ENCODE assay signal across 8 cellular contexts in the genomic region with DNA sequence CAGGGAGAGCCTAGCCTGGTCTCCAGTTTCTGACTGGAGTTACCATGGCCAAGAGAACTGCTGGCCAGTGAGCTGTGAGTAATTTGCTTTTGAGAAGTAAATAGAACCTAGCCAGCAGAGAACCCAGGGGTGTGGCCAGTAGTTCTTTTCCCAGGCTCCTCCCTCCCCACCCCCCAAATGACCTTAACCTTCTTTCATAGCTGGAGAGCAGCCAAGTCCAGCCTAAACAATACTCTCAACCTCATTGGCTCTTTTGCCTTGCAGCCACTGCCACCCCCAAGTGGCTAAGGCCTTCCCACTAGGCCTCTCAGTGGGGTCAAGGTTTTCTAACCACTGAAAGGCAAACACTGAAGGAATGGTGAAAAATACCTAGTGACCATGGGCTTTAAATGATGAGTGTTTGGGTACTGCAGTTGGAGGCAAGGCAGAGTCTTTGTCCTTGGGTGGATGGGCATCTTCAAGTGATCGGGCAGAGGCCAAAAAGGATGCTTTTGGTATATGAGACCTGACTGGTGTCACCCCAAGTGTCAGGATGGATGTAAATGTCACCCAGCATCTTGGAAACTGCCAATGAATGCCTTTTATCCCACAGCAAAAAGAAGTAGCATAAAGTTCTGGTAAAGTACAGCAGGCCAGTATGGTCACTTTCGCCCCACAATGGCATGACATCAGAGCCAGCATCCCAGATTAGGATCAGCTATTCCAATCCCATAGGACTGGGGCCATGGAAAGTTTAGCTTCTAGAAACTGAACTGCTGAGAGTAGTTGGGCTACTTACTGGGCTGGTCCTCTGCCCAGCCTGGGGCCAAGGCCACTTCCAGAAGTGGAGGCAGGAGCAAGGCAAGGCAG. TPM values are rescaled to one million over a fixed set of nuclear protein-coding genes. Genes with fewer than 3 reads are reported as not detected.
DNase-seq lines count a peak whose midpoint lies in the region; ATAC-seq and TF ChIP-seq lines count a peak whose summit lies in the region.

No MANE protein-coding gene starts in this region.

- H3K27ac ChIP-seq in GM23338 (ENCODE audit: low read depth) (peak overlapping the region; percentile 24; the same call in 1 of the 2 replicates), mesendoderm (ENCODE audit: low read depth, low read length) (no peak overlapping the region), aorta (ENCODE audit: low read depth in 1 of 2, low read length in 2 of 2) (peak overlapping the region in 1 of 2 donors; percentile 58)

- H3K9me2 ChIP-seq in GM23338 (ENCODE audit: insufficient read depth), result no peaks in the 10 kb centered on the region

- peaks cover 12% of the 10 kb centered on the region for H3K79me1 ChIP-seq in mesendoderm (ENCODE audit: low read length)

- no peaks in the 10 kb centered on the region for H3K79me2 ChIP-seq in GM23338 (replicated peaks; ENCODE audit: insufficient read depth)
- no peaks in the 10 kb centered on the region for H3K79me2 ChIP-seq in mesendoderm (ENCODE audit: control insufficient read depth, insufficient read depth, low read length)

- H3K4me1 ChIP-seq in GM23338 (ENCODE audit: insufficient read depth) (peaks cover 37% of the 10 kb centered on the region), mesendoderm (ENCODE audit: control insufficient read depth, low read depth, low read length) (peaks cover 16% of the 10 kb centered on the region), aorta (ENCODE audit: control insufficient read depth in 1 of 2, insufficient read depth in 2 of 2, low read length in 2 of 2) (peaks cover 0 to 2% of the 10 kb centered on the region in 2 donors)

- TF ChIP-seq CTCF in GM23338 (conservative IDR thresholded peaks at IDR 0.05; ENCODE audit: low read depth in 2 of 2) (no peak), chondrocyte (IDR thresholded peaks at IDR 0.05) (no peak)

- no peak overlapping the region for H4K5ac ChIP-seq in mesendoderm (ENCODE audit: low read length)

- H3K36me3 ChIP-seq in GM23338 (ENCODE audit: insufficient read depth), result peaks cover 5% of the 10 kb centered on the region; the same call in 1 of the 2 replicates
- peaks cover 16% of the 10 kb centered on the region for H3K36me3 ChIP-seq in mesendoderm (ENCODE audit: control insufficient read depth, insufficient read depth, low read length)
- H3K36me3 ChIP-seq in aorta (ENCODE audit: control insufficient read depth in 1 of 2, insufficient read depth in 2 of 2, low read length in 1 of 2), result peaks cover 0 to 8% of the 10 kb centered on the region in 2 donors

- H2BK15ac ChIP-seq in mesendoderm (replicated peaks; ENCODE audit: low read depth), result no peak overlapping the region

- no peak overlapping the region for H2BK5ac ChIP-seq in mesendoderm (ENCODE audit: low read length)

- peaks cover 19% of the 10 kb centered on the region for H3F3A ChIP-seq in GM23338 (replicated peaks; ENCODE audit: low read depth)

- H3K9me3 Mint-ChIP-seq in GM23338, result no peaks in the 10 kb centered on the region; the same call in 1 of the 3 replicates
- H3K9me3 Mint-ChIP-seq in chondrocyte (ENCODE audit: low read depth), result no peaks in the 10 kb centered on the region

- no peak overlapping the region for H2AFZ ChIP-seq in GM23338

- H3K4ac ChIP-seq in mesendoderm (ENCODE audit: low read depth, low read length), result no peak overlapping the region

- H3K27me3 ChIP-seq in GM23338 (ENCODE audit: insufficient read depth) (no peaks in the 10 kb centered on the region), mesendoderm (ENCODE audit: insufficient read depth, low read length, poor library complexity) (no peaks in the 10 kb centered on the region), aorta (ENCODE audit: control insufficient read depth in 1 of 2, insufficient read depth in 2 of 2, low read length in 1 of 2) (no peaks in the 10 kb centered on the region)

- intact Hi-C loops in aorta (cut with DNase I), result no loop called here

- DNase-seq in GM23338 (ENCODE audit: low spot score) (peak; percentile 53), NCI-H510A (lab: John Stamatoyannopoulos, UW) (peak; percentile 64), chondrocyte (ENCODE audit: low spot score) (no peak), mesendoderm (peak; percentile 31), aorta (peak; percentile 53 to 57), GF-D8 (lab: John Stamatoyannopoulos, UW) (no peak)
- no peak for DNase-seq in activated CD4-positive, alpha-beta T cell treated with anti-CD3 and anti-CD28 coated beads, Interleukin-2, amount 50 U/mL, for 4 hours
- no peak for DNase-seq in stimulated activated CD4-positive, alpha-beta T cell treated with anti-CD3 and anti-CD28 coated beads, Interleukin-12 subunit alpha, Interleukin-12 subunit beta, amount 100 ng/mL, for 4 hours

- no CpG with 5 or more reads among the region's 2 CpGs for WGBS in mesendoderm (ENCODE audit: extremely low coverage, insufficient coverage, low lambda C conversion rate)
- WGBS in aorta, 2 donors, result 93 to 97% methylated on average over 2 of the region's 2 CpGs

- H3K9ac ChIP-seq in mesendoderm (ENCODE audit: low read length), result no peak overlapping the region

- H3K4me2 ChIP-seq in GM23338, result no peak overlapping the region
- H3K4me2 ChIP-seq in mesendoderm (ENCODE audit: low read length), result no peak overlapping the region

- H2AK5ac ChIP-seq in mesendoderm (ENCODE audit: low read length), result no peak overlapping the region

- no peaks in the 10 kb centered on the region; the same call in 1 of the 2 replicates for H4K20me1 ChIP-seq in GM23338 (replicated peaks; ENCODE audit: insufficient read depth)

- no peak overlapping the region for H3K56ac ChIP-seq in mesendoderm (ENCODE audit: low read length)

- no peaks in the 10 kb centered on the region for H3K9me3 ChIP-seq in aorta (ENCODE audit: control insufficient read depth, low read length)

- H3K27me3 Mint-ChIP-seq in GM23338 (ENCODE audit: insufficient read depth, low read depth, poor library complexity) (peaks cover 14% of the 10 kb centered on the region), chondrocyte (ENCODE audit: low read depth) (no peaks in the 10 kb centered on the region)

- H3K4me1 Mint-ChIP-seq in GM23338 (peaks cover 53% of the 10 kb centered on the region), chondrocyte (ENCODE audit: low read depth) (peaks cover 68% of the 10 kb centered on the region)

- H3K27ac Mint-ChIP-seq in GM23338 (no peak overlapping the region; the same call in 1 of the 2 replicates), chondrocyte (ENCODE audit: unreplicated experiment) (peak overlapping the region; percentile 85)

- no peak overlapping the region for H2BK120ac ChIP-seq in mesendoderm (ENCODE audit: low read depth, low read length)

- H3K36me3 Mint-ChIP-seq in GM23338 (ENCODE audit: low read depth) (peaks cover 30% of the 10 kb centered on the region), chondrocyte (ENCODE audit: low read depth) (peaks cover 20% of the 10 kb centered on the region)

- no peak overlapping the region for H4K8ac ChIP-seq in mesendoderm (ENCODE audit: low read depth, low read length)

- H3K23ac ChIP-seq in mesendoderm (ENCODE audit: low read length), result no peak overlapping the region

- H3K18ac ChIP-seq in mesendoderm (ENCODE audit: low read length), result no peak overlapping the region

- H3K4me3 Mint-ChIP-seq in GM23338, result no peak overlapping the region
- no peak overlapping the region for H3K4me3 Mint-ChIP-seq in chondrocyte (ENCODE audit: unreplicated experiment)

- H3K4me3 ChIP-seq in GM23338 (no peak overlapping the region), mesendoderm (ENCODE audit: low read length) (no peak overlapping the region), aorta (ENCODE audit: low read length in 2 of 2) (no peak overlapping the region)

- ATAC-seq in GM23338, result peak; percentile 6
- ATAC-seq in aorta (ENCODE audit: low FRiP score), result peak; percentile 11

TF ChIP-seq in GM23338, 12 proteins besides CTCF, POLR2A, EP300 and RAD21 (continues in another document):
- TF ChIP-seq CREB1 (CRISPR knock-in tag; IDR thresholded peaks at IDR 0.05; ENCODE audit: low read depth) (no peak), ZNF114 (CRISPR knock-in tag; IDR thresholded peaks at IDR 0.05) (no peak), ZNF331 (CRISPR knock-in tag; IDR thresholded peaks at IDR 0.05; ENCODE audit: low read depth) (no peak), STAT1 (IDR thresholded peaks at IDR 0.05; ENCODE audit: unreplicated experiment) (no peak)
- TF ChIP-seq, protein P1, sequence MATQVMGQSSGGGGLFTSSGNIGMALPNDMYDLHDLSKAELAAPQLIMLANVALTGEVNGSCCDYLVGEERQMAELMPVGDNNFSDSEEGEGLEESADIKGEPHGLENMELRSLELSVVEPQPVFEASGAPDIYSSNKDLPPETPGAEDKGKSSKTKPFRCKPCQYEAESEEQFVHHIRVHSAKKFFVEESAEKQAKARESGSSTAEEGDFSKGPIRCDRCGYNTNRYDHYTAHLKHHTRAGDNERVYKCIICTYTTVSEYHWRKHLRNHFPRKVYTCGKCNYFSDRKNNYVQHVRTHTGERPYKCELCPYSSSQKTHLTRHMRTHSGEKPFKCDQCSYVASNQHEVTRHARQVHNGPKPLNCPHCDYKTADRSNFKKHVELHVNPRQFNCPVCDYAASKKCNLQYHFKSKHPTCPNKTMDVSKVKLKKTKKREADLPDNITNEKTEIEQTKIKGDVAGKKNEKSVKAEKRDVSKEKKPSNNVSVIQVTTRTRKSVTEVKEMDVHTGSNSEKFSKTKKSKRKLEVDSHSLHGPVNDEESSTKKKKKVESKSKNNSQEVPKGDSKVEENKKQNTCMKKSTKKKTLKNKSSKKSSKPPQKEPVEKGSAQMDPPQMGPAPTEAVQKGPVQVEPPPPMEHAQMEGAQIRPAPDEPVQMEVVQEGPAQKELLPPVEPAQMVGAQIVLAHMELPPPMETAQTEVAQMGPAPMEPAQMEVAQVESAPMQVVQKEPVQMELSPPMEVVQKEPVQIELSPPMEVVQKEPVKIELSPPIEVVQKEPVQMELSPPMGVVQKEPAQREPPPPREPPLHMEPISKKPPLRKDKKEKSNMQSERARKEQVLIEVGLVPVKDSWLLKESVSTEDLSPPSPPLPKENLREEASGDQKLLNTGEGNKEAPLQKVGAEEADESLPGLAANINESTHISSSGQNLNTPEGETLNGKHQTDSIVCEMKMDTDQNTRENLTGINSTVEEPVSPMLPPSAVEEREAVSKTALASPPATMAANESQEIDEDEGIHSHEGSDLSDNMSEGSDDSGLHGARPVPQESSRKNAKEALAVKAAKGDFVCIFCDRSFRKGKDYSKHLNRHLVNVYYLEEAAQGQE (IDR thresholded peaks at IDR 0.05; ENCODE audit: unreplicated experiment), result no peak

RNA-seq across cellular contexts. Expression of gene PIGV, which starts 3.5 kb away (rescaled TPM):
- 11.7 and 12.6 TPM in 2 replicates for total RNA-seq in GM23338 (2014; rRNA removed; shearing (Covaris generic))
- 3.8 and 4.5 TPM in 2 replicates for polyA plus RNA-seq in GM23338 (2016; fragmentation: Nextera tagmentation; extraction: Ambion mirVana)
- 11.2 to 15.8 TPM (median 12.4 TPM) in 3 replicates for total RNA-seq in chondrocyte
- polyA plus RNA-seq in mesendoderm (2013, experiment 1 of 2), result 3.6 TPM
- 3.5 TPM for polyA plus RNA-seq in mesendoderm (2013, experiment 2 of 2)
- 10 to 100 TPM in 1 of 2 donors, 1 to 10 TPM in 1; 6.8 to 10.3 TPM for total RNA-seq in aorta
- 10 to 100 TPM in 1 of 2 donors, 1 to 10 TPM in 1; 6.9 to 10.9 TPM for polyA plus RNA-seq in aorta

RNA-seq across cellular contexts. Expression of gene ZDHHC18, which starts 42.2 kb away (rescaled TPM):
- total RNA-seq in GM23338 (2014; rRNA removed; shearing (Covaris generic)), result 15.5 and 26.8 TPM in 2 replicates
- polyA plus RNA-seq in GM23338 (2016; fragmentation: Nextera tagmentation; extraction: Ambion mirVana), result 5.6 and 6.3 TPM in 2 replicates
- total RNA-seq in chondrocyte, result 20.2 to 27.8 TPM (median 25.5 TPM) in 3 replicates
- 25.7 TPM for polyA plus RNA-seq in mesendoderm (2013, experiment 1 of 2)
- 26.8 TPM for polyA plus RNA-seq in mesendoderm (2013, experiment 2 of 2)
- total RNA-seq in aorta, result 10 to 100 TPM; 18.0 to 21.4 TPM
- 1 to 10 TPM; 8.0 to 8.2 TPM for polyA plus RNA-seq in aorta

Comparison
In these comparisons a context has a peak if more than half of its experiments do, and no peak if none do; other contexts are left out.
1. DNase-seq: peak in GM23338 (single experiment), NCI-H510A (single experiment), mesendoderm (single experiment) and aorta (2 of 2); none in chondrocyte (single experiment), activated CD4-positive, alpha-beta T cell treated with anti-CD3 and anti-CD28 coated beads, Interleukin-2, amount 50 U/mL, for 4 hours (0 of 2), stimulated activated CD4-positive, alpha-beta T cell treated with anti-CD3 and anti-CD28 coated beads, Interleukin-12 subunit alpha, Interleukin-12 subunit beta, amount 100 ng/mL, for 4 hours (single experiment) and GF-D8 (single experiment).